8 cellular contexts compared by ENCODE assay signal in genomic region chr11:6612008-6612815, GRCh38. TPM values are rescaled to one million over a fixed set of nuclear protein-coding genes. Genes with fewer than 3 reads are reported as not detected.
DNase-seq lines count a peak whose midpoint lies in the region; ATAC-seq and TF ChIP-seq lines count a peak whose summit lies in the region.

TSS of gene TAF10 (minus strand) at chr11:6612216. CDS start at chr11:6612189, 27 bp downstream.

- DNase-seq in AG09319 (ENCODE audit: extremely low read depth, low read depth) (peak; percentile 91), NCI-H345 treated with DMSO at 0.1 percent for 48 hours (lab: John Stamatoyannopoulos, UW; ENCODE audit: unreplicated experiment) (peak; percentile 84), caudate nucleus (lab: John Stamatoyannopoulos, UW) (peak; percentile 21 to 98 (median 93)), inferior parietal cortex (ENCODE audit: extremely low spot score) (peak; percentile 94), spleen (peak; percentile 100)
- DNase-seq in activated CD4-positive, CD25-positive, alpha-beta regulatory T cell (lab: John Stamatoyannopoulos, UW), result peak; percentile 71 to 90 (median 88)

- TF ChIP-seq CTCF in AG09319 (IDR thresholded peaks at IDR 0.05; ENCODE audit: low read depth, low read length) (no peak), spleen (IDR thresholded peaks at IDR 0.05 in 8 of 11, conservative IDR thresholded peaks at IDR 0.05 in 3 of 11) (no peak)

- H3K27me3 ChIP-seq in spleen (replicated peaks in 1 of 7), result no peaks in the 10 kb centered on the region

- 0 to 1% (median 0%) methylated on average over 51 to 74 of the region's 74 CpGs for WGBS in spleen, 5 donors

- peak in 2 of 3 donors; percentile 87 to 95 for TF ChIP-seq POLR2A in spleen (IDR thresholded peaks at IDR 0.05)

- ATAC-seq in GM19025 (IDR thresholded peaks at IDR 0.05; ENCODE audit: low read depth, unreplicated experiment) (peak; percentile 89), HG03280 (IDR thresholded peaks at IDR 0.05; ENCODE audit: unreplicated experiment) (peak; percentile 88)

- H3K9me3 ChIP-seq in spleen, result no peaks in the 10 kb centered on the region

- peaks cover 9 to 79% (median 65%) of the 10 kb centered on the region in 6 donors for H3K36me3 ChIP-seq in spleen

- H3K27ac ChIP-seq in caudate nucleus (ENCODE audit: low read depth, low read length), result peak within 1 kb of the TSS; percentile 99
- H3K27ac ChIP-seq in spleen, result peak within 1 kb of the TSS; percentile 92 to 100 (median 98)

- H3K4me1 ChIP-seq in spleen, result peaks cover 35 to 94% (median 65%) of the 10 kb centered on the region in 6 donors

- peak within 1 kb of the TSS; percentile 52 to 92 (median 68) for H3K4me3 ChIP-seq in spleen

- intact Hi-C loops in spleen (cut with DNase I; ENCODE audit: low total_unique reads), result no loop called here

RNA-seq across cellular contexts. Expression of gene TAF10, which starts in this region (rescaled TPM):
- 100 to 1,000 TPM; 133 to 159 (median 148) TPM for total RNA-seq in spleen
- polyA plus RNA-seq in spleen, result 100 to 1,000 TPM; 103 to 151 (median 140) TPM

Comparison
In these comparisons a context has a peak if more than half of its experiments do, and no peak if none do; other contexts are left out.
1. Peak in every context shown above with its lines: DNase-seq, ATAC-seq, H3K4me3 ChIP-seq and H3K27ac ChIP-seq.